In the genomic region with DNA sequence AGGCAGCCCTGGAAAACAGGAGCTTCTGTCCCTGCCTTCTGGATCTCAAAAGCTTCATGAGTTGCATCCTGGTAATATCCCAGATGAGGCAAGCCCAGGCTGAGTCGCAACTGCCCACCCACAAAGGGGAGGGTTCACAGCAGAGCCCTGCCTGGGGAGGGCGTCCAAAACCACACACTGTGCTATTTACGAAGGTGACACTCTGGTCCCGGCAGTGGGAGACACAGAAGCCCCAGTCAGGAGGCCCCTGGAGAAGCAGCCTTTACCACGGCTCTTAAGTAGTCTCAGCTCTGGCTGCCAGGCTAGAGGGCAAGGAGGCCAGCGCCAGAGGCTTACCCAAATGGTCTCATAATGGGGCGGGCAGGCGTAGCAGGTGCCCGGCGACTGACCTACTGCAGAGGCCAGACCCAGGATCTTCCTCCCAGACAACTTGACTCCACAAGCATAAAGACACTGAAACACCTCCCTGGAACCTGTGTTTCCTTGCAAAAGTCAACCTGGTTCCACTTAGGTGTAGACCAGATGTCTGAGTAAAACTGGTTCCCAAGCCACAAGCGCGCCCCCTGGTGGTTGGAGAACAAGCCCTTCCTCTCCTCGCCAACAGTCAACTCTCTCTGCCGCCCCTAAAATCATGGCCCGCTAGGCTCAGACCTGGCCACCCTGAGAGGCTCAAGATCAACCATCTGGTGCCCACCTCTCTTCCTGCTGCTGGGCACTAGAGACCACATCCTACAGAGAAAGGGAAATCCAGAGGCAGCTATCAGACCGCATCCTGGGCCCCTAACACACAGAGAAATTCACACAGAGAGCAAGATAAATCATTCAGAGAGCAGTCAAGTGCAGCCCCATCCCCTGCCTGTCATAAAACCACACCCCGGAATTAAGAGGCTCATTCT, we compare ENCODE assay signal across 1 cellular context.
TF ChIP-seq lines count a peak whose summit lies in the region.

No MANE protein-coding gene starts in this region.

TF ChIP-seq in HepG2, 621 proteins besides CTCF, POLR2A, EP300 and RAD21 (continued from another document):
- no peak for TF ChIP-seq GFI1 (CRISPR knock-in tag; IDR thresholded peaks at IDR 0.05; ENCODE audit: borderline replicate concordance)
- TF ChIP-seq RORA (CRISPR knock-in tag; IDR thresholded peaks at IDR 0.05) = no peak
- no peak for TF ChIP-seq ZNF703 (CRISPR knock-in tag; IDR thresholded peaks at IDR 0.05; ENCODE audit: borderline replicate concordance)
- TF ChIP-seq ARID2 (CRISPR knock-in tag; IDR thresholded peaks at IDR 0.05; ENCODE audit: borderline replicate concordance) = peak; percentile 66; the same call in 1 of the 2 replicates
- TF ChIP-seq, protein P1, sequence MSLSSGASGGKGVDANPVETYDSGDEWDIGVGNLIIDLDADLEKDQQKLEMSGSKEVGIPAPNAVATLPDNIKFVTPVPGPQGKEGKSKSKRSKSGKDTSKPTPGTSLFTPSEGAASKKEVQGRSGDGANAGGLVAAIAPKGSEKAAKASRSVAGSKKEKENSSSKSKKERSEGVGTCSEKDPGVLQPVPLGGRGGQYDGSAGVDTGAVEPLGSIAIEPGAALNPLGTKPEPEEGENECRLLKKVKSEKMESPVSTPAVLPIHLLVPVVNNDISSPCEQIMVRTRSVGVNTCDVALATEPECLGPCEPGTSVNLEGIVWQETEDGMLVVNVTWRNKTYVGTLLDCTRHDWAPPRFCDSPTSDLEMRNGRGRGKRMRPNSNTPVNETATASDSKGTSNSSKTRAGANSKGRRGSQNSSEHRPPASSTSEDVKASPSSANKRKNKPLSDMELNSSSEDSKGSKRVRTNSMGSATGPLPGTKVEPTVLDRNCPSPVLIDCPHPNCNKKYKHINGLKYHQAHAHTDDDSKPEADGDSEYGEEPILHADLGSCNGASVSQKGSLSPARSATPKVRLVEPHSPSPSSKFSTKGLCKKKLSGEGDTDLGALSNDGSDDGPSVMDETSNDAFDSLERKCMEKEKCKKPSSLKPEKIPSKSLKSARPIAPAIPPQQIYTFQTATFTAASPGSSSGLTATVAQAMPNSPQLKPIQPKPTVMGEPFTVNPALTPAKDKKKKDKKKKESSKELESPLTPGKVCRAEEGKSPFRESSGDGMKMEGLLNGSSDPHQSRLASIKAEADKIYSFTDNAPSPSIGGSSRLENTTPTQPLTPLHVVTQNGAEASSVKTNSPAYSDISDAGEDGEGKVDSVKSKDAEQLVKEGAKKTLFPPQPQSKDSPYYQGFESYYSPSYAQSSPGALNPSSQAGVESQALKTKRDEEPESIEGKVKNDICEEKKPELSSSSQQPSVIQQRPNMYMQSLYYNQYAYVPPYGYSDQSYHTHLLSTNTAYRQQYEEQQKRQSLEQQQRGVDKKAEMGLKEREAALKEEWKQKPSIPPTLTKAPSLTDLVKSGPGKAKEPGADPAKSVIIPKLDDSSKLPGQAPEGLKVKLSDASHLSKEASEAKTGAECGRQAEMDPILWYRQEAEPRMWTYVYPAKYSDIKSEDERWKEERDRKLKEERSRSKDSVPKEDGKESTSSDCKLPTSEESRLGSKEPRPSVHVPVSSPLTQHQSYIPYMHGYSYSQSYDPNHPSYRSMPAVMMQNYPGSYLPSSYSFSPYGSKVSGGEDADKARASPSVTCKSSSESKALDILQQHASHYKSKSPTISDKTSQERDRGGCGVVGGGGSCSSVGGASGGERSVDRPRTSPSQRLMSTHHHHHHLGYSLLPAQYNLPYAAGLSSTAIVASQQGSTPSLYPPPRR (CRISPR knock-in tag; IDR thresholded peaks at IDR 0.05; ENCODE audit: borderline replicate concordance) = peak; percentile 56; the same call in 1 of the 2 replicates
- TF ChIP-seq, protein P2, sequence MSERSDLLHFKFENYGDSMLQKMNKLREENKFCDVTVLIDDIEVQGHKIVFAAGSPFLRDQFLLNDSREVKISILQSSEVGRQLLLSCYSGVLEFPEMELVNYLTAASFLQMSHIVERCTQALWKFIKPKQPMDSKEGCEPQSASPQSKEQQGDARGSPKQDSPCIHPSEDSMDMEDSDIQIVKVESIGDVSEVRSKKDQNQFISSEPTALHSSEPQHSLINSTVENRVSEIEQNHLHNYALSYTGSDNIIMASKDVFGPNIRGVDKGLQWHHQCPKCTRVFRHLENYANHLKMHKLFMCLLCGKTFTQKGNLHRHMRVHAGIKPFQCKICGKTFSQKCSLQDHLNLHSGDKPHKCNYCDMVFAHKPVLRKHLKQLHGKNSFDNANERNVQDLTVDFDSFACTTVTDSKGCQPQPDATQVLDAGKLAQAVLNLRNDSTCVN (CRISPR knock-in tag; IDR thresholded peaks at IDR 0.05; ENCODE audit: borderline replicate concordance) = 0 out of 2 replicates have a peak, but pooled peaks have one; percentile 18
- TF ChIP-seq RARA (CRISPR knock-in tag; IDR thresholded peaks at IDR 0.05) = no peak
- TF ChIP-seq, protein P3, sequence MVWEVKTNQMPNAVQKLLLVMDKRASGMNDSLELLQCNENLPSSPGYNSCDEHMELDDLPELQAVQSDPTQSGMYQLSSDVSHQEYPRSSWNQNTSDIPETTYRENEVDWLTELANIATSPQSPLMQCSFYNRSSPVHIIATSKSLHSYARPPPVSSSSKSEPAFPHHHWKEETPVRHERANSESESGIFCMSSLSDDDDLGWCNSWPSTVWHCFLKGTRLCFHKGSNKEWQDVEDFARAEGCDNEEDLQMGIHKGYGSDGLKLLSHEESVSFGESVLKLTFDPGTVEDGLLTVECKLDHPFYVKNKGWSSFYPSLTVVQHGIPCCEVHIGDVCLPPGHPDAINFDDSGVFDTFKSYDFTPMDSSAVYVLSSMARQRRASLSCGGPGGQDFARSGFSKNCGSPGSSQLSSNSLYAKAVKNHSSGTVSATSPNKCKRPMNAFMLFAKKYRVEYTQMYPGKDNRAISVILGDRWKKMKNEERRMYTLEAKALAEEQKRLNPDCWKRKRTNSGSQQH (CRISPR knock-in tag; IDR thresholded peaks at IDR 0.05; ENCODE audit: low read depth) = 0 out of 2 replicates have a peak, but pooled peaks have one; percentile 44
- TF ChIP-seq, protein P4, sequence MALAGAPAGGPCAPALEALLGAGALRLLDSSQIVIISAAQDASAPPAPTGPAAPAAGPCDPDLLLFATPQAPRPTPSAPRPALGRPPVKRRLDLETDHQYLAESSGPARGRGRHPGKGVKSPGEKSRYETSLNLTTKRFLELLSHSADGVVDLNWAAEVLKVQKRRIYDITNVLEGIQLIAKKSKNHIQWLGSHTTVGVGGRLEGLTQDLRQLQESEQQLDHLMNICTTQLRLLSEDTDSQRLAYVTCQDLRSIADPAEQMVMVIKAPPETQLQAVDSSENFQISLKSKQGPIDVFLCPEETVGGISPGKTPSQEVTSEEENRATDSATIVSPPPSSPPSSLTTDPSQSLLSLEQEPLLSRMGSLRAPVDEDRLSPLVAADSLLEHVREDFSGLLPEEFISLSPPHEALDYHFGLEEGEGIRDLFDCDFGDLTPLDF (CRISPR knock-in tag; IDR thresholded peaks at IDR 0.05) = no peak
- TF ChIP-seq ERF (CRISPR knock-in tag; IDR thresholded peaks at IDR 0.05) = peak; percentile 62; the same call in 1 of the 2 replicates
- TF ChIP-seq ZNF256 (CRISPR knock-in tag; conservative IDR thresholded peaks at IDR 0.05) = no peak; the same call in 1 of the 2 replicates
- no peak for TF ChIP-seq MZF1 (CRISPR knock-in tag; IDR thresholded peaks at IDR 0.05; ENCODE audit: borderline replicate concordance)
- TF ChIP-seq FOXO1 (CRISPR knock-in tag; IDR thresholded peaks at IDR 0.05) = 0 out of 2 replicates have a peak, but pooled peaks have one; percentile 16
- TF ChIP-seq NR2F1 (CRISPR knock-in tag; IDR thresholded peaks at IDR 0.05) = no peak
- TF ChIP-seq, protein P5, sequence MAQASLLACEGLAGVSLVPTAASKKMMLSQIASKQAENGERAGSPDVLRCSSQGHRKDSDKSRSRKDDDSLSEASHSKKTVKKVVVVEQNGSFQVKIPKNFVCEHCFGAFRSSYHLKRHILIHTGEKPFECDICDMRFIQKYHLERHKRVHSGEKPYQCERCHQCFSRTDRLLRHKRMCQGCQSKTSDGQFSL (CRISPR knock-in tag; IDR thresholded peaks at IDR 0.05) = 0 out of 2 replicates have a peak, but pooled peaks have one; percentile 11
- TF ChIP-seq ZBTB1 (CRISPR knock-in tag; IDR thresholded peaks at IDR 0.05; ENCODE audit: borderline replicate concordance) = no peak
- TF ChIP-seq, protein P6, sequence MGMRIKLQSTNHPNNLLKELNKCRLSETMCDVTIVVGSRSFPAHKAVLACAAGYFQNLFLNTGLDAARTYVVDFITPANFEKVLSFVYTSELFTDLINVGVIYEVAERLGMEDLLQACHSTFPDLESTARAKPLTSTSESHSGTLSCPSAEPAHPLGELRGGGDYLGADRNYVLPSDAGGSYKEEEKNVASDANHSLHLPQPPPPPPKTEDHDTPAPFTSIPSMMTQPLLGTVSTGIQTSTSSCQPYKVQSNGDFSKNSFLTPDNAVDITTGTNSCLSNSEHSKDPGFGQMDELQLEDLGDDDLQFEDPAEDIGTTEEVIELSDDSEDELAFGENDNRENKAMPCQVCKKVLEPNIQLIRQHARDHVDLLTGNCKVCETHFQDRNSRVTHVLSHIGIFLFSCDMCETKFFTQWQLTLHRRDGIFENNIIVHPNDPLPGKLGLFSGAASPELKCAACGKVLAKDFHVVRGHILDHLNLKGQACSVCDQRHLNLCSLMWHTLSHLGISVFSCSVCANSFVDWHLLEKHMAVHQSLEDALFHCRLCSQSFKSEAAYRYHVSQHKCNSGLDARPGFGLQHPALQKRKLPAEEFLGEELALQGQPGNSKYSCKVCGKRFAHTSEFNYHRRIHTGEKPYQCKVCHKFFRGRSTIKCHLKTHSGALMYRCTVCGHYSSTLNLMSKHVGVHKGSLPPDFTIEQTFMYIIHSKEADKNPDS (CRISPR knock-in tag; IDR thresholded peaks at IDR 0.05) = no peak; the same call in 1 of the 2 replicates
- peak; percentile 89 for TF ChIP-seq RBM22 (optimal IDR thresholded peaks at IDR 0.05; ENCODE audit: low read length)
- TF ChIP-seq GTF3A (CRISPR knock-in tag; conservative IDR thresholded peaks at IDR 0.05) = 0 out of 2 replicates have a peak, but pooled peaks have one; percentile 31
- TF ChIP-seq SRF (IDR thresholded peaks at IDR 0.05; ENCODE audit: low read depth, low read length) = 0 out of 2 replicates have a peak, but pooled peaks have one; percentile 5
- TF ChIP-seq ZSCAN21 (CRISPR knock-in tag; IDR thresholded peaks at IDR 0.05; ENCODE audit: borderline replicate concordance) = 0 out of 2 replicates have a peak, but pooled peaks have one; percentile 32
- peak; percentile 83; the same call in 1 of the 2 replicates for TF ChIP-seq TGIF2 (CRISPR knock-in tag; IDR thresholded peaks at IDR 0.05)
- no peak for TF ChIP-seq BRD4 (CRISPR knock-in tag; IDR thresholded peaks at IDR 0.05)
- no peak; the same call in 1 of the 2 replicates for TF ChIP-seq ZNF296 (CRISPR knock-in tag; conservative IDR thresholded peaks at IDR 0.05)
- TF ChIP-seq, protein P7, sequence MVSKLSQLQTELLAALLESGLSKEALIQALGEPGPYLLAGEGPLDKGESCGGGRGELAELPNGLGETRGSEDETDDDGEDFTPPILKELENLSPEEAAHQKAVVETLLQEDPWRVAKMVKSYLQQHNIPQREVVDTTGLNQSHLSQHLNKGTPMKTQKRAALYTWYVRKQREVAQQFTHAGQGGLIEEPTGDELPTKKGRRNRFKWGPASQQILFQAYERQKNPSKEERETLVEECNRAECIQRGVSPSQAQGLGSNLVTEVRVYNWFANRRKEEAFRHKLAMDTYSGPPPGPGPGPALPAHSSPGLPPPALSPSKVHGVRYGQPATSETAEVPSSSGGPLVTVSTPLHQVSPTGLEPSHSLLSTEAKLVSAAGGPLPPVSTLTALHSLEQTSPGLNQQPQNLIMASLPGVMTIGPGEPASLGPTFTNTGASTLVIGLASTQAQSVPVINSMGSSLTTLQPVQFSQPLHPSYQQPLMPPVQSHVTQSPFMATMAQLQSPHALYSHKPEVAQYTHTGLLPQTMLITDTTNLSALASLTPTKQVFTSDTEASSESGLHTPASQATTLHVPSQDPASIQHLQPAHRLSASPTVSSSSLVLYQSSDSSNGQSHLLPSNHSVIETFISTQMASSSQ (IDR thresholded peaks at IDR 0.05; ENCODE audit: low read depth) = no peak
- TF ChIP-seq, protein P7 (CRISPR knock-in tag; IDR thresholded peaks at IDR 0.05; ENCODE audit: borderline replicate concordance) = peak; percentile 20; the same call in 1 of the 2 replicates
- TF ChIP-seq, protein P8, sequence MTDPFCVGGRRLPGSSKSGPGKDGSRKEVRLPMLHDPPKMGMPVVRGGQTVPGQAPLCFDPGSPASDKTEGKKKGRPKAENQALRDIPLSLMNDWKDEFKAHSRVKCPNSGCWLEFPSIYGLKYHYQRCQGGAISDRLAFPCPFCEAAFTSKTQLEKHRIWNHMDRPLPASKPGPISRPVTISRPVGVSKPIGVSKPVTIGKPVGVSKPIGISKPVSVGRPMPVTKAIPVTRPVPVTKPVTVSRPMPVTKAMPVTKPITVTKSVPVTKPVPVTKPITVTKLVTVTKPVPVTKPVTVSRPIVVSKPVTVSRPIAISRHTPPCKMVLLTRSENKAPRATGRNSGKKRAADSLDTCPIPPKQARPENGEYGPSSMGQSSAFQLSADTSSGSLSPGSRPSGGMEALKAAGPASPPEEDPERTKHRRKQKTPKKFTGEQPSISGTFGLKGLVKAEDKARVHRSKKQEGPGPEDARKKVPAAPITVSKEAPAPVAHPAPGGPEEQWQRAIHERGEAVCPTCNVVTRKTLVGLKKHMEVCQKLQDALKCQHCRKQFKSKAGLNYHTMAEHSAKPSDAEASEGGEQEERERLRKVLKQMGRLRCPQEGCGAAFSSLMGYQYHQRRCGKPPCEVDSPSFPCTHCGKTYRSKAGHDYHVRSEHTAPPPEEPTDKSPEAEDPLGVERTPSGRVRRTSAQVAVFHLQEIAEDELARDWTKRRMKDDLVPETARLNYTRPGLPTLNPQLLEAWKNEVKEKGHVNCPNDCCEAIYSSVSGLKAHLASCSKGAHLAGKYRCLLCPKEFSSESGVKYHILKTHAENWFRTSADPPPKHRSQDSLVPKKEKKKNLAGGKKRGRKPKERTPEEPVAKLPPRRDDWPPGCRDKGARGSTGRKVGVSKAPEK (CRISPR knock-in tag; IDR thresholded peaks at IDR 0.05; ENCODE audit: borderline replicate concordance) = no peak
- TF ChIP-seq ZNF451 (CRISPR knock-in tag; IDR thresholded peaks at IDR 0.05) = no peak; the same call in 1 of the 2 replicates
- no peak for TF ChIP-seq EZH2 (conservative IDR thresholded peaks at IDR 0.05; ENCODE audit: low read depth, low read length)
- no peak for TF ChIP-seq ATF7-NPFF (CRISPR knock-in tag; IDR thresholded peaks at IDR 0.05; ENCODE audit: low read depth)
- peak; percentile 69; the same call in 1 of the 2 replicates for TF ChIP-seq ZNF550 (CRISPR knock-in tag; IDR thresholded peaks at IDR 0.05; ENCODE audit: borderline replicate concordance)
- TF ChIP-seq ARNT2 (CRISPR knock-in tag; IDR thresholded peaks at IDR 0.05; ENCODE audit: low read depth) = no peak
- TF ChIP-seq MTA1 (CRISPR knock-in tag; IDR thresholded peaks at IDR 0.05; ENCODE audit: borderline replicate concordance) = peak; percentile 49; the same call in 1 of the 2 replicates
